29 cellular contexts compared by ENCODE assay signal in genomic region chr13:74372511-74372910, GRCh38.
"Had no signal": no experiment of that assay in that cellular context is flagged by ENCODE, and none has a peak within 500 bp of the region (broad histone marks: within the 10 kb centered on the region; RNA-seq: fewer than 3 reads in every experiment).

No MANE protein-coding gene starts in this region.

- H3K9me3 ChIP-seq: breast epithelium, esophagus squamous epithelium, heart left ventricle, pancreas, psoas muscle, right atrium auricular region, spleen, uterus had no signal

- H3K36me3 ChIP-seq: breast epithelium, esophagus squamous epithelium, heart left ventricle, pancreas, right atrium auricular region, spleen, uterus had no signal

- H3K27me3 ChIP-seq: breast epithelium, esophagus squamous epithelium, heart left ventricle, pancreas, right atrium auricular region, spleen, uterus had no signal

- H3K4me3 ChIP-seq: breast epithelium, esophagus squamous epithelium, heart left ventricle, pancreas, psoas muscle, right atrium auricular region, spleen, uterus had no signal

- H3K4me1 ChIP-seq: breast epithelium, esophagus squamous epithelium, heart left ventricle, pancreas, psoas muscle, right atrium auricular region, spleen, uterus had no signal

- DNase-seq: activated CD4-positive, alpha-beta memory T cell treated with anti-CD3 and anti-CD28 coated beads, Interleukin-2, amount 10 ng/mL, durations not matched to agents 7 days and 5 days; activated CD4-positive, alpha-beta T cell treated with anti-CD3 and anti-CD28 coated beads, Interleukin-2, amount 10 ng/mL, durations not matched to agents 24 days and 14 days; activated CD4-positive, CD25-positive, alpha-beta regulatory T cell treated with anti-CD3 and anti-CD28 coated beads, Interleukin-2, amount 50 U/mL, for 72 hours; activated CD8-positive, alpha-beta memory T cell treated with anti-CD3 and anti-CD28 coated beads, Interleukin-2, amount 50 U/mL, for 48 hours; activated gamma-delta T cell; activated naive CD4-positive, alpha-beta T cell treated with anti-CD3 and anti-CD28 coated beads, Interleukin-2, amount 10 ng/mL, durations not matched to agents 7 days and 5 days; activated naive CD8-positive, alpha-beta T cell treated with anti-CD3 and anti-CD28 coated beads, Interleukin-2, amount 10 ng/mL, durations not matched to agents 7 days and 5 days; activated T-cell treated with anti-CD3 and anti-CD28 coated beads, Interleukin-2, amount 50 U/mL, for 24 hours; amniotic stem cell; effector CD8-positive, alpha-beta T cell; esophagus squamous epithelium; foreskin fibroblast; heart left ventricle; hypothalamus; immature natural killer cell; kidney; left colon; midbrain; naive thymus-derived CD4-positive, alpha-beta T cell; pancreas; psoas muscle; spleen; stimulated activated CD4-positive, alpha-beta T cell treated with anti-CD3 and anti-CD28 coated beads, Interleukin-2, amount 100 ng/mL, for 48 hours; stimulated activated naive CD8-positive, alpha-beta T cell treated with anti-CD3 and anti-CD28 coated beads, Interleukin-15, Interleukin-2, amounts not matched to agents 100 U/mL and 50 U/mL, for 24 hours; T-helper 2 cell; uterus had no signal

- H3K27ac ChIP-seq: breast epithelium, epithelial cell of prostate, esophagus squamous epithelium, heart left ventricle, pancreas, psoas muscle, right atrium auricular region, spleen, uterus had no signal
